Comparison of ENCODE assay signal across 8 cellular contexts in genomic region chr10:133159950-133160812, GRCh38. TPM values are rescaled to one million over a fixed set of nuclear protein-coding genes. Genes with fewer than 3 reads are reported as not detected.
A peak's percentile ranks its signal among the peaks of the same experiment; 100 is the strongest.
DNase-seq lines count a peak whose midpoint lies in the region; ATAC-seq and TF ChIP-seq lines count a peak whose summit lies in the region.

KNDC1 (plus strand) TSS chr10:133160219; CDS start chr10:133160468, 249 bp downstream.

- TF ChIP-seq CTCF in vagina (IDR thresholded peaks at IDR 0.05) = no peak

- intact Hi-C loops in vagina (cut with DNase I) = no loop called here

- ATAC-seq in effector memory CD8-positive, alpha-beta T cell (replicated peaks) = peak; percentile 69
- no peak for ATAC-seq in GM21360 (IDR thresholded peaks at IDR 0.05; ENCODE audit: unreplicated experiment)
- no peak for ATAC-seq in GM19351 (IDR thresholded peaks at IDR 0.05; ENCODE audit: unreplicated experiment)

- H3K36me3 Mint-ChIP-seq in effector memory CD8-positive, alpha-beta T cell (ENCODE audit: insufficient read depth) = no peaks in the 10 kb centered on the region

- H3K4me1 ChIP-seq in mesodermal cell (ENCODE audit: control insufficient read depth, insufficient read depth, low read length, poor library complexity, severe bottlenecking) = peaks cover 22% of the 10 kb centered on the region
- peaks cover 16% of the 10 kb centered on the region for H3K4me1 ChIP-seq in vagina

- no peaks in the 10 kb centered on the region for H3K27me3 ChIP-seq in vagina

- WGBS in mesodermal cell (ENCODE audit: insufficient coverage in 2 of 2), 2 experiments = 1% methylated on average over 62 to 65 of the region's 108 CpGs

- H3K27me3 Mint-ChIP-seq in effector memory CD8-positive, alpha-beta T cell = peaks cover 9 to 30% of the 10 kb centered on the region in 2 donors

- H3K27ac Mint-ChIP-seq in effector memory CD8-positive, alpha-beta T cell = no peak within 1 kb of the TSS

- no peaks in the 10 kb centered on the region for H3K9me3 ChIP-seq in mesodermal cell (ENCODE audit: control insufficient read depth, low read length)
- no peaks in the 10 kb centered on the region for H3K9me3 ChIP-seq in vagina

- H3K36me3 ChIP-seq in mesodermal cell (ENCODE audit: control insufficient read depth, insufficient read depth, low read length) (no peaks in the 10 kb centered on the region), vagina (no peaks in the 10 kb centered on the region)

- no peaks in the 10 kb centered on the region for H3K9me3 Mint-ChIP-seq in effector memory CD8-positive, alpha-beta T cell

- H3K4me1 Mint-ChIP-seq in effector memory CD8-positive, alpha-beta T cell (ENCODE audit: low read depth in 2 of 2) = peaks cover 3 to 8% of the 10 kb centered on the region in 2 donors

- peak within 1 kb of the TSS; percentile 66 to 69 for H3K4me3 Mint-ChIP-seq in effector memory CD8-positive, alpha-beta T cell

- H3K27ac ChIP-seq in mesodermal cell (ENCODE audit: low read depth, low read length, severe bottlenecking) (no peak within 1 kb of the TSS), vagina (no peak within 1 kb of the TSS)

- TF ChIP-seq POLR2A in vagina (IDR thresholded peaks at IDR 0.05) = no peak

- DNase-seq in COLO668 (lab: John Stamatoyannopoulos, UW; ENCODE audit: unreplicated experiment) (peak; percentile 20), NCI-H226 (peak; percentile 16), vagina (ENCODE audit: extremely low spot score in 2 of 2) (no peak)
- no peak for DNase-seq in effector memory CD8-positive, alpha-beta T cell
- no peak for DNase-seq in central memory CD4-positive, alpha-beta T cell

- H3K4me3 ChIP-seq in mesodermal cell (ENCODE audit: extremely low read depth, insufficient read depth, low read length, poor library complexity, severe bottlenecking) (peak within 1 kb of the TSS; percentile 63), vagina (peak within 1 kb of the TSS; percentile 58 to 72)

RNA-seq across cellular contexts. Expression of gene KNDC1, which starts in this region (rescaled TPM):
- polyA plus RNA-seq in mesodermal cell (2013, experiment 1 of 2) = 6.2 TPM
- 3.0 TPM for polyA plus RNA-seq in mesodermal cell (2013, experiment 2 of 2)
- 3.4 TPM for total RNA-seq in vagina

Comparison
In these comparisons a context has a peak if more than half of its experiments do, and no peak if none do; other contexts are left out.
1. DNase-seq: peak in COLO668 (single experiment) and NCI-H226 (single experiment); none in effector memory CD8-positive, alpha-beta T cell (0 of 3), vagina (0 of 2) and central memory CD4-positive, alpha-beta T cell (single experiment).